ENCODE assay signal across 16 cellular contexts in the genomic region with DNA sequence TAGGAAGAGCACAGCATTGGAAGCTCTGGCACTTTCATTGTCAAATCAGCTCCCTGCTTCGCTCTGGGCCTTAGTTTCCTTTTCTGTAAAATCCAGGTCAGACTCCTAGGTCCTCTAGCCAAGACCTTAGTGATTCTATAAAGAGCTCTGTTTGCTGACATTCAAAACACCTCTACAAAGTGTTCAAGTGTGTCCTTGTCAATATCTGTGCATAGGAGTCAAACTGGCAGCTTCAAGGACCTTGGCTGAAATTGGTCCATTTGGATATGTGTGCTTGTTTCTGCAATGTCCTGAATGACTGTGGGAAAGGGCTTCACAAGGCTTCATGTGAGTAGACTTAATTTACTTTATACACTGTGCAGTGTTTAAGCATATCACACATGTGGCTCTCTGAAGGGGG.
DNase-seq lines count a peak whose midpoint lies in the region; ATAC-seq and TF ChIP-seq lines count a peak whose summit lies in the region.
"Had no signal": no experiment of that assay in that cellular context is flagged by ENCODE, and none has a peak within 500 bp of the region (broad histone marks: within the 10 kb centered on the region; RNA-seq: fewer than 3 reads in every experiment).

No MANE protein-coding gene starts in this region.

- H3K79me2 ChIP-seq in DOHH2 (ENCODE audit: control insufficient read depth, low read length): no peaks in the 10 kb centered on the region

- TF ChIP-seq POLR2A in testis (IDR thresholded peaks at IDR 0.05): no peak
- no peak for TF ChIP-seq POLR2A in spleen (IDR thresholded peaks at IDR 0.05)

- H4K20me1 ChIP-seq in DOHH2 (ENCODE audit: control insufficient read depth, insufficient read depth, low read depth, low read length): no peaks in the 10 kb centered on the region

- ATAC-seq in Right ventricle myocardium superior (ENCODE audit: poor library complexity) (peak; percentile 81), left ventricle myocardium superior (peak; percentile 82), sciatic nerve (no peak)
- ATAC-seq: A549, HepG2 had no signal

- H3K27ac ChIP-seq in DOHH2 (ENCODE audit: low read depth, low read length): peak overlapping the region; percentile 15; the same call in 1 of the 2 replicates
- H3K27ac ChIP-seq in testis: peak overlapping the region; percentile 50 to 77
- no peak overlapping the region for H3K27ac ChIP-seq in spleen
- H3K27ac ChIP-seq: A549 had no signal

- intact Hi-C loops in Right ventricle myocardium superior (cut with DNase I): no loop called here
- intact Hi-C loops in left ventricle myocardium superior (cut with micrococcal nuclease): no loop called here
- intact Hi-C loops in testis (cut with DNase I; ENCODE audit: low total_unique reads): no loop called here
- intact Hi-C loops in spleen (cut with DNase I; ENCODE audit: low total_unique reads): no loop called here
- intact Hi-C loops in sciatic nerve (cut with DNase I): no loop called here

- TF ChIP-seq CTCF in DOHH2 (IDR thresholded peaks at IDR 0.05; ENCODE audit: low read depth, low read length, poor library complexity, severe bottlenecking) (no peak), testis (IDR thresholded peaks at IDR 0.05) (no peak), spleen (IDR thresholded peaks at IDR 0.05 in 8 of 11, conservative IDR thresholded peaks at IDR 0.05 in 3 of 11) (no peak)

- H3K9me3 ChIP-seq in DOHH2 (ENCODE audit: control insufficient read depth, insufficient read depth, low read length) (no peaks in the 10 kb centered on the region), testis (no peaks in the 10 kb centered on the region), spleen (no peaks in the 10 kb centered on the region)
- H3K9me3 ChIP-seq: A549, BE2C, Caco-2 had no signal

- H3K4me1 ChIP-seq in DOHH2 (ENCODE audit: control insufficient read depth, low read length): peaks cover 14% of the 10 kb centered on the region
- H3K4me1 ChIP-seq in testis: peaks cover 22% of the 10 kb centered on the region
- peaks cover 0 to 9% (median 5%) of the 10 kb centered on the region in 6 donors for H3K4me1 ChIP-seq in spleen
- H3K4me1 ChIP-seq: A549, BE2C, Caco-2 had no signal

- H3K4me2 ChIP-seq in DOHH2 (ENCODE audit: low read length): peak overlapping the region; percentile 49
- H3K4me2 ChIP-seq: A549 had no signal

- no peaks in the 10 kb centered on the region for H3F3A ChIP-seq in DOHH2 (ENCODE audit: control insufficient read depth, insufficient read depth)

- WGBS in testis, 2 donors: 83 to 92% methylated on average over 1 of the region's 1 CpG
- 92 to 100% (median 95%) methylated on average over 1 of the region's 1 CpG for WGBS in spleen, 5 donors

- DNase-seq in Right ventricle myocardium superior (no peak), left ventricle myocardium superior (no peak), testis (no peak), spleen (no peak), sciatic nerve (ENCODE audit: low spot score) (no peak)
- DNase-seq in effector CD4-positive, alpha-beta T cell: no peak
- DNase-seq: BE2C; Caco-2; CD8-positive, alpha-beta memory T cell; DND-41; GF-D8; GOT3; H9 had no signal

- H3K4me3 ChIP-seq in DOHH2 (ENCODE audit: low read length) (peak overlapping the region; percentile 35), testis (no peak overlapping the region), spleen (no peak overlapping the region)
- H3K4me3 ChIP-seq: A549 had no signal

- H3K9me2 ChIP-seq in DOHH2 (replicated peaks; ENCODE audit: control insufficient read depth, low read length): no peaks in the 10 kb centered on the region

- H3K27me3 ChIP-seq in DOHH2 (ENCODE audit: control insufficient read depth, low read length) (no peaks in the 10 kb centered on the region), testis (no peaks in the 10 kb centered on the region), spleen (replicated peaks in 1 of 7) (no peaks in the 10 kb centered on the region)
- H3K27me3 ChIP-seq: BE2C had no signal

- H3K36me3 ChIP-seq in DOHH2 (ENCODE audit: control insufficient read depth, low read length) (no peaks in the 10 kb centered on the region), testis (ENCODE audit: low read depth, missing control alignments) (no peaks in the 10 kb centered on the region), spleen (no peaks in the 10 kb centered on the region)
- H3K36me3 ChIP-seq: BE2C had no signal

Comparison
In these comparisons a context has a peak if more than half of its experiments do, and no peak if none do; other contexts are left out.
1. H3K27ac ChIP-seq: peak in DOHH2 (single experiment) and testis (2 of 2); none in spleen (0 of 8).